ENCODE assay signal across 25 cellular contexts in genomic region chr22:37701121-37701786, GRCh38. TPM values are rescaled to one million over a fixed set of nuclear protein-coding genes. Genes with fewer than 3 reads are reported as not detected.
A peak's percentile ranks its signal among the peaks of the same experiment; 100 is the strongest.
DNase-seq lines count a peak whose midpoint lies in the region; FAIRE-seq and TF ChIP-seq lines count a peak whose summit lies in the region.
"Had no signal": no experiment of that assay in that cellular context is flagged by ENCODE, and none has a peak within 500 bp of the region (broad histone marks: within the 10 kb centered on the region; RNA-seq: fewer than 3 reads in every experiment).

No MANE protein-coding gene starts in this region.

- H3K27me3 ChIP-seq in GM23248 (replicated peaks; ENCODE audit: insufficient read depth) (no peaks in the 10 kb centered on the region), ovary (no peaks in the 10 kb centered on the region), mammary epithelial cell (ENCODE audit: insufficient read depth, low read length) (no peaks in the 10 kb centered on the region)

- H4K20me1 ChIP-seq in GM23248 (ENCODE audit: insufficient read depth) = no peaks in the 10 kb centered on the region
- no peaks in the 10 kb centered on the region for H4K20me1 ChIP-seq in mammary epithelial cell (ENCODE audit: insufficient read depth, low read length)

- DNase-seq in GM23248 (peak; percentile 36), OCI-M1 (lab: John Stamatoyannopoulos, UW) (peak; percentile 18), fibroblast of pulmonary artery (ENCODE audit: low read depth) (peak; percentile 72), pons (ENCODE audit: low spot score) (peak; percentile 78), NCI-H345 treated with DMSO at 0.1 percent for 48 hours (lab: John Stamatoyannopoulos, UW; ENCODE audit: unreplicated experiment) (no peak), H54 (ENCODE audit: insufficient read length, low spot score) (no peak), ovary (no peak), mammary epithelial cell (no peak)
- DNase-seq: ACHN; activated B cell treated with CpG ODN at 0.5 μM for 24 hours; activated CD4-positive, alpha-beta T cell treated with anti-CD3 and anti-CD28 coated beads, Interleukin-2, amount 50 U/mL, for 4 hours; activated CD8-positive, alpha-beta memory T cell treated with anti-CD3 and anti-CD28 coated beads, Interleukin-2, amount 50 U/mL, for 4 hours; activated naive CD8-positive, alpha-beta T cell treated with anti-CD3 and anti-CD28 coated beads, Interleukin-2, amount 10 ng/mL, durations not matched to agents 7 days and 5 days; effector CD4-positive, alpha-beta T cell; GDM1; NCI-H1417 treated with DMSO at 0.1 percent for 48 hours; NCI-H2107; NCI-H510A; right cardiac atrium; stimulated activated CD4-positive, alpha-beta T cell treated with anti-CD3 and anti-CD28 coated beads, Interleukin-12 subunit alpha, Interleukin-12 subunit beta, amount 100 ng/mL, for 4 hours; stimulated activated naive CD8-positive, alpha-beta T cell treated with anti-CD3 and anti-CD28 coated beads, Interleukin-15, amount 100 ng/mL, for 72 hours had no signal

- WGBS in GM23248 (ENCODE audit: low coverage in 1 of 2, low lambda C conversion rate in 2 of 2, missing lambda C conversion rate in 2 of 2), 2 experiments = 84 to 85% methylated on average over 8 of the region's 8 CpGs
- WGBS in ovary, 3 donors = 70 to 72% (median 70%) methylated on average over 8 of the region's 8 CpGs
- WGBS in mammary epithelial cell (ENCODE audit: low coverage, missing lambda C conversion rate) = 88% methylated on average over 8 of the region's 8 CpGs

- no peak for FAIRE-seq in H54 (lab: Jason Lieb, UNC)
- FAIRE-seq: keratinocyte had no signal

- H3K4me2 ChIP-seq in GM23248 (ENCODE audit: unreplicated experiment) = no peak overlapping the region
- H3K4me2 ChIP-seq in mammary epithelial cell (ENCODE audit: insufficient read depth, low read depth, low read length) = no peak overlapping the region

- H3K4me3 ChIP-seq in GM23248 = no peak overlapping the region
- H3K4me3 ChIP-seq in fibroblast of pulmonary artery (replicated peaks; ENCODE audit: low read depth, low read length) = no peak overlapping the region
- H3K4me3 ChIP-seq in ovary = no peak overlapping the region
- H3K4me3 ChIP-seq in mammary epithelial cell (replicated peaks in 1 of 3; ENCODE audit: insufficient read depth in 1 of 3, low read depth in 2 of 3, low read length in 3 of 3) = no peak overlapping the region
- H3K4me3 ChIP-seq: lung, SK-N-MC had no signal

- CTCF ChIA-PET in mammary epithelial cell (lab: Charles Lee; ENCODE audit: low non-redundant PET) = no interaction called here

- TF ChIP-seq EP300 in ovary (IDR thresholded peaks at IDR 0.05) = no peak

- BruUV-seq in mammary epithelial cell (replicated peaks; lab: Mats Ljungman, UMichigan) = no TSS peak

- dilution Hi-C loops in mammary epithelial cell (cut with HindIII; ENCODE audit: low sequenced_read_pairs) = no loop called here

- no peak overlapping the region for H2AFZ ChIP-seq in GM23248
- H2AFZ ChIP-seq in mammary epithelial cell (ENCODE audit: low read depth, low read length) = no peak overlapping the region

- H3K79me2 ChIP-seq in GM23248 (ENCODE audit: insufficient read depth) (no peaks in the 10 kb centered on the region), mammary epithelial cell (ENCODE audit: insufficient read depth, low read length) (no peaks in the 10 kb centered on the region)

- H3K9me3 ChIP-seq in GM23248 (ENCODE audit: low read depth) (no peaks in the 10 kb centered on the region), ovary (no peaks in the 10 kb centered on the region), mammary epithelial cell (replicated peaks; ENCODE audit: insufficient read depth, low read length) (no peaks in the 10 kb centered on the region)

- H3K9me2 ChIP-seq in GM23248 (ENCODE audit: insufficient read depth) = no peaks in the 10 kb centered on the region

- peaks cover 7% of the 10 kb centered on the region for H3K4me1 ChIP-seq in GM23248 (ENCODE audit: insufficient read depth)
- H3K4me1 ChIP-seq in ovary (ENCODE audit: insufficient read depth) = peaks cover 2% of the 10 kb centered on the region
- peaks cover 9% of the 10 kb centered on the region for H3K4me1 ChIP-seq in mammary epithelial cell (ENCODE audit: insufficient read depth, low read length)

- TF ChIP-seq POLR2A in H54 (IDR thresholded peaks at IDR 0.05; ENCODE audit: low read depth, low read length) (no peak), ovary (IDR thresholded peaks at IDR 0.05) (no peak)

- no peak for TF ChIP-seq CTCF in fibroblast of pulmonary artery (IDR thresholded peaks at IDR 0.05; ENCODE audit: low read length, missing control alignments)
- TF ChIP-seq CTCF in ovary (IDR thresholded peaks at IDR 0.05) = no peak
- TF ChIP-seq CTCF in mammary epithelial cell (conservative IDR thresholded peaks at IDR 0.05 in 1 of 2, IDR thresholded peaks at IDR 0.05 in 1 of 2; ENCODE audit: extremely low read depth in 1 of 2, insufficient read depth in 1 of 2, low read depth in 1 of 2, low read length in 2 of 2) = no peak

- H3K27ac ChIP-seq in GM23248 (no peak overlapping the region), ovary (no peak overlapping the region), mammary epithelial cell (ENCODE audit: insufficient read depth, low read depth, low read length) (no peak overlapping the region)
- H3K27ac ChIP-seq: C4-2B, SK-N-MC had no signal

- no peaks in the 10 kb centered on the region for H3F3A ChIP-seq in GM23248 (ENCODE audit: insufficient read depth)

- in situ Hi-C loops in GM23248 (cut with MboI) (no loop called here), mammary epithelial cell (cut with MboI; ENCODE audit: low sequenced_read_pairs in 2 of 2) (no loop called here)

- H3K36me3 ChIP-seq in GM23248 (ENCODE audit: low read depth) (no peaks in the 10 kb centered on the region), ovary (no peaks in the 10 kb centered on the region), mammary epithelial cell (ENCODE audit: insufficient read depth, low read length) (no peaks in the 10 kb centered on the region)

- intact Hi-C loops in ovary (cut with DNase I) = no loop called here
- intact Hi-C loops in mammary epithelial cell (cut with micrococcal nuclease) = no loop called here

- H3K9ac ChIP-seq in GM23248 (no peak overlapping the region), mammary epithelial cell (ENCODE audit: insufficient read depth, low read length) (no peak overlapping the region)

RNA-seq across cellular contexts. Expression of gene TRIOBP, which starts 4.4 kb away (rescaled TPM):
- total RNA-seq in GM23248 (2014; rRNA removed; shearing (Covaris generic)) = 127 and 135 TPM in 2 replicates
- polyA plus RNA-seq in GM23248 (2016; fragmentation: Nextera tagmentation; extraction: Ambion mirVana) = 123 and 130 TPM in 2 replicates
- total RNA-seq in ovary = 100 to 1,000 TPM in 2 of 7 donors, 10 to 100 TPM in 5; 54.6 to 175 (median 88.7) TPM
- polyA plus RNA-seq in ovary = 10 to 100 TPM; 19.5 to 69.5 TPM
- 100 to 1,000 TPM; 117 to 138 TPM for total RNA-seq in mammary epithelial cell
- polyA plus RNA-seq in mammary epithelial cell = 34.2 TPM
- polyA minus RNA-seq in mammary epithelial cell = 75.7 TPM

RNA-seq across cellular contexts. Expression of gene NOL12, which starts 15.1 kb away (rescaled TPM):
- total RNA-seq in GM23248 (2014; rRNA removed; shearing (Covaris generic)) = 4.9 and 19.1 TPM in 2 replicates
- polyA plus RNA-seq in GM23248 (2016; fragmentation: Nextera tagmentation; extraction: Ambion mirVana) (24.9 and 25.1 TPM in 2 replicates), ovary (10 to 100 TPM in 1 of 2 donors, 1 to 10 TPM in 1; 7.6 to 19.3 TPM), mammary epithelial cell (21.2 TPM)
- total RNA-seq in ovary (10 to 100 TPM; 11.9 to 36.0 (median 20.3) TPM), mammary epithelial cell (10 to 100 TPM in 1 of 2 donors, 1 to 10 TPM in 1; 8.0 to 32.4 TPM)
- polyA minus RNA-seq in mammary epithelial cell = 11.9 TPM

RNA-seq across cellular contexts. Expression of gene LGALS1, which starts 25.8 kb away (rescaled TPM):
- 5,290 and 7,830 TPM in 2 replicates for total RNA-seq in GM23248 (2014; rRNA removed; shearing (Covaris generic))
- polyA plus RNA-seq in GM23248 (2016; fragmentation: Nextera tagmentation; extraction: Ambion mirVana) (6,727 and 6,984 TPM in 2 replicates), ovary (1,000 to 10,000 TPM in 1 of 2 donors, 100 to 1,000 TPM in 1; 331 to 1,399 TPM), mammary epithelial cell (6,743 TPM)
- total RNA-seq in ovary (1,000 to 10,000 TPM in 5 of 7 donors, 100 to 1,000 TPM in 2; 819 to 1,819 (median 1,125) TPM), mammary epithelial cell (1,000 to 10,000 TPM; 2,888 to 3,171 TPM)
- polyA minus RNA-seq in mammary epithelial cell = 4,799 TPM

RNA-seq across cellular contexts. Expression of gene PDXP, which starts 42.7 kb away (rescaled TPM):
- 17.5 and 17.7 TPM in 2 replicates for total RNA-seq in GM23248 (2014; rRNA removed; shearing (Covaris generic))
- 1.9 and 2.1 TPM in 2 replicates for polyA plus RNA-seq in GM23248 (2016; fragmentation: Nextera tagmentation; extraction: Ambion mirVana)
- total RNA-seq in ovary = 10 to 100 TPM in 6 of 7 donors, 1 to 10 TPM in 1; 9.1 to 15.9 (median 12.7) TPM
- polyA plus RNA-seq in ovary = 10 to 100 TPM in 1 of 2 donors, 1 to 10 TPM in 1; 8.1 to 13.3 TPM
- 1 to 10 TPM; 5.8 to 6.9 TPM for total RNA-seq in mammary epithelial cell
- 19.4 TPM for polyA plus RNA-seq in mammary epithelial cell
- 10.4 TPM for polyA minus RNA-seq in mammary epithelial cell

Comparison
In these comparisons a context has a peak if more than half of its experiments do, and no peak if none do; other contexts are left out.
1. DNase-seq: peak in GM23248 (single experiment), OCI-M1 (single experiment), fibroblast of pulmonary artery (single experiment) and pons (single experiment); none in NCI-H345 treated with DMSO at 0.1 percent for 48 hours (single experiment), H54 (single experiment), ovary (0 of 5) and mammary epithelial cell (single experiment).